In genomic region chr2:168848220-168848619, GRCh38 we compare ENCODE assay signal across 1 cellular context.
TF ChIP-seq lines count a peak whose summit lies in the region.

No MANE protein-coding gene starts in this region.

TF ChIP-seq in K562, 482 proteins besides CTCF, POLR2A, EP300 and RAD21:
- TF ChIP-seq LCOR (CRISPR knock-in tag; IDR thresholded peaks at IDR 0.05) (0 out of 2 replicates have a peak, but pooled peaks have one; percentile 34), ESRRA (IDR thresholded peaks at IDR 0.05; ENCODE audit: borderline replicate concordance, low read depth) (no peak), DDX20 (tag; IDR thresholded peaks at IDR 0.05; ENCODE audit: low read depth) (no peak), STAT6 (CRISPR knock-in tag; IDR thresholded peaks at IDR 0.05) (no peak), PCBP1 (IDR thresholded peaks at IDR 0.05; ENCODE audit: low read depth, low read length, poor library complexity, severe bottlenecking) (no peak), CREBBP (IDR thresholded peaks at IDR 0.05; ENCODE audit: low read depth, low read length) (no peak), ZNF518B (CRISPR knock-in tag; IDR thresholded peaks at IDR 0.05) (no peak), FOXM1 (IDR thresholded peaks at IDR 0.05; ENCODE audit: low read depth) (no peak), FOXM1 (CRISPR knock-in tag; IDR thresholded peaks at IDR 0.05; ENCODE audit: low read depth) (no peak), ZBTB11 (CRISPR knock-in tag; IDR thresholded peaks at IDR 0.05) (0 out of 6 replicates have a peak, but pooled peaks of 1 of the 3 experiments have one; percentile 13), ADNP (tag; IDR thresholded peaks at IDR 0.05) (no peak), TEAD2 (tag; IDR thresholded peaks at IDR 0.05) (no peak), NFYB (IDR thresholded peaks at IDR 0.05; ENCODE audit: extremely low read depth, insufficient read length) (peak; percentile 31), TEAD4 (IDR thresholded peaks at IDR 0.05; ENCODE audit: low read length) (no peak), TEAD4 (CRISPR knock-in tag; IDR thresholded peaks at IDR 0.05; ENCODE audit: borderline replicate concordance) (no peak), SUPT5H (IDR thresholded peaks at IDR 0.05) (no peak), ZNF140 (CRISPR knock-in tag; IDR thresholded peaks at IDR 0.05) (no peak), PHF8 (IDR thresholded peaks at IDR 0.05; ENCODE audit: borderline replicate concordance, low read length) (no peak)
- TF ChIP-seq, protein P1, sequence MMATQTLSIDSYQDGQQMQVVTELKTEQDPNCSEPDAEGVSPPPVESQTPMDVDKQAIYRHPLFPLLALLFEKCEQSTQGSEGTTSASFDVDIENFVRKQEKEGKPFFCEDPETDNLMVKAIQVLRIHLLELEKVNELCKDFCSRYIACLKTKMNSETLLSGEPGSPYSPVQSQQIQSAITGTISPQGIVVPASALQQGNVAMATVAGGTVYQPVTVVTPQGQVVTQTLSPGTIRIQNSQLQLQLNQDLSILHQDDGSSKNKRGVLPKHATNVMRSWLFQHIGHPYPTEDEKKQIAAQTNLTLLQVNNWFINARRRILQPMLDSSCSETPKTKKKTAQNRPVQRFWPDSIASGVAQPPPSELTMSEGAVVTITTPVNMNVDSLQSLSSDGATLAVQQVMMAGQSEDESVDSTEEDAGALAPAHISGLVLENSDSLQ (IDR thresholded peaks at IDR 0.05): peak; percentile 21; the same call in 1 of the 2 replicates
- TF ChIP-seq, protein P2, sequence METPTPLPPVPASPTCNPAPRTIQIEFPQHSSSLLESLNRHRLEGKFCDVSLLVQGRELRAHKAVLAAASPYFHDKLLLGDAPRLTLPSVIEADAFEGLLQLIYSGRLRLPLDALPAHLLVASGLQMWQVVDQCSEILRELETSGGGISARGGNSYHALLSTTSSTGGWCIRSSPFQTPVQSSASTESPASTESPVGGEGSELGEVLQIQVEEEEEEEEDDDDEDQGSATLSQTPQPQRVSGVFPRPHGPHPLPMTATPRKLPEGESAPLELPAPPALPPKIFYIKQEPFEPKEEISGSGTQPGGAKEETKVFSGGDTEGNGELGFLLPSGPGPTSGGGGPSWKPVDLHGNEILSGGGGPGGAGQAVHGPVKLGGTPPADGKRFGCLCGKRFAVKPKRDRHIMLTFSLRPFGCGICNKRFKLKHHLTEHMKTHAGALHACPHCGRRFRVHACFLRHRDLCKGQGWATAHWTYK (CRISPR knock-in tag; IDR thresholded peaks at IDR 0.05): no peak
TF ChIP-seq in K562: peak in this region for 4.
